Comparison of ENCODE assay signal across 9 cellular contexts in genomic region chr16:11251525-11252481, GRCh38. TPM values are rescaled to one million over a fixed set of nuclear protein-coding genes. Genes with fewer than 3 reads are reported as not detected.
DNase-seq lines count a peak whose midpoint lies in the region; ATAC-seq, FAIRE-seq and TF ChIP-seq lines count a peak whose summit lies in the region.
"Had no signal": no experiment of that assay in that cellular context is flagged by ENCODE, and none has a peak within 500 bp of the region (broad histone marks: within the 10 kb centered on the region; RNA-seq: fewer than 3 reads in every experiment).

No MANE protein-coding gene starts in this region.

- peak overlapping the region; percentile 95 for H3K27ac Mint-ChIP-seq in activated CD4-positive, alpha-beta T cell treated with anti-CD3 and anti-CD28 coated beads for 36 hours

- H3K4me1 Mint-ChIP-seq in activated CD4-positive, alpha-beta T cell treated with anti-CD3 and anti-CD28 coated beads for 36 hours: peaks cover 44% of the 10 kb centered on the region

- H3K4me3 ChIP-seq in choroid plexus epithelial cell (ENCODE audit: low read depth, low read length): no peak overlapping the region
- H3K4me3 ChIP-seq: right lobe of liver had no signal

- no peaks in the 10 kb centered on the region for H3K9me3 Mint-ChIP-seq in activated CD4-positive, alpha-beta T cell treated with anti-CD3 and anti-CD28 coated beads for 36 hours (ENCODE audit: low read depth)

- no peak for TF ChIP-seq CTCF in choroid plexus epithelial cell (conservative IDR thresholded peaks at IDR 0.05; ENCODE audit: low read depth, low read length)

- H3K27me3 Mint-ChIP-seq in activated CD4-positive, alpha-beta T cell treated with anti-CD3 and anti-CD28 coated beads for 36 hours: no peaks in the 10 kb centered on the region

- intact Hi-C loops in activated CD4-positive, alpha-beta T cell treated with anti-CD3 and anti-CD28 coated beads for 36 hours (cut with DNase I, micrococcal nuclease): loop anchor here (1.0 to 2.0 kb wide), 10 partner anchors 19 to 663 kb away; partner anchors contain the start of gene GSPT1 (in 1 of the 2)

- FAIRE-seq in GM12891 (lab: Jason Lieb, UNC): no peak

- CTCF ChIA-PET in activated CD4-positive, alpha-beta T cell treated with anti-CD3 and anti-CD28 coated beads for 36 hours (lab: Charles Lee): interaction anchor here (0.6 to 1.7 kb wide), 10 partner anchors 19 to 613 kb away, joined by 3 to 9 read pairs (median 3); no protein-coding TSS in a partner anchor

- DNase-seq in GM12891 (ENCODE audit: insufficient read length, low spot score) (no peak), choroid plexus epithelial cell (ENCODE audit: low read depth) (peak; percentile 87), NCI-H1092 treated with DMSO at 0.1 percent for 48 hours (lab: John Stamatoyannopoulos, UW) (no peak), NCI-H774 (lab: John Stamatoyannopoulos, UW) (no peak)
- DNase-seq in activated CD4-positive, alpha-beta T cell treated with anti-CD3 and anti-CD28 coated beads for 36 hours: peak; percentile 92
- peak; percentile 78 to 82 for DNase-seq in stimulated activated CD4-positive, alpha-beta T cell treated with anti-CD3 and anti-CD28 coated beads, Interleukin-4, amount 100 ng/mL, for 48 hours (ENCODE audit: low read depth in 2 of 2)

- H3K4me3 Mint-ChIP-seq in activated CD4-positive, alpha-beta T cell treated with anti-CD3 and anti-CD28 coated beads for 36 hours: peak overlapping the region; percentile 87

- peaks cover 61% of the 10 kb centered on the region for H3K36me3 Mint-ChIP-seq in activated CD4-positive, alpha-beta T cell treated with anti-CD3 and anti-CD28 coated beads for 36 hours (ENCODE audit: low read depth)

- peak; percentile 68; the same call in 1 of the 2 replicates for TF ChIP-seq POLR2A in GM12891 (IDR thresholded peaks at IDR 0.05; ENCODE audit: low read depth, low read length)

- peak; percentile 45 for ATAC-seq in activated CD4-positive, alpha-beta T cell treated with anti-CD3 and anti-CD28 coated beads for 36 hours
- no peak for ATAC-seq in HG03139 (IDR thresholded peaks at IDR 0.05; ENCODE audit: unreplicated experiment)
- ATAC-seq in GM19328 (IDR thresholded peaks at IDR 0.05; ENCODE audit: unreplicated experiment): no peak
- ATAC-seq: right lobe of liver had no signal

- POLR2A ChIA-PET in activated CD4-positive, alpha-beta T cell treated with anti-CD3 and anti-CD28 coated beads for 36 hours (lab: Charles Lee): interaction anchor here (0.6 to 2.5 kb wide), 28 partner anchors 12 to 380 kb away, joined by 3 to 50 read pairs (median 4); partner anchors contain the start of gene PRM3

TF ChIP-seq in GM12891, 5 proteins besides CTCF, POLR2A, EP300 and RAD21:
- no peak for TF ChIP-seq SPI1 (IDR thresholded peaks at IDR 0.05; ENCODE audit: low read depth, low read length)
- peak; percentile 74 for TF ChIP-seq POLR2AphosphoS5 (IDR thresholded peaks at IDR 0.05; ENCODE audit: low read depth, low read length)
- TF ChIP-seq POU2F2 (IDR thresholded peaks at IDR 0.05; ENCODE audit: low read depth, low read length): peak; percentile 59; the same call in 1 of the 2 replicates

RNA-seq across cellular contexts. Expression of gene SOCS1, which starts 4.2 kb away (rescaled TPM):
- polyA plus RNA-seq in GM12891 (2012; ENCODE audit: low read depth, missing spikeins): 8.3 TPM
- 100 to 1,000 TPM in 1 of 2 experiments, 10 to 100 TPM in 1; 100.0 to 103 TPM for total RNA-seq in activated CD4-positive, alpha-beta T cell treated with anti-CD3 and anti-CD28 coated beads for 36 hours

RNA-seq across cellular contexts. Expression of gene TNP2, which starts 17.3 kb away (rescaled TPM):
- polyA plus RNA-seq in GM12891 (2012; ENCODE audit: low read depth, missing spikeins): not detected
- not detected for total RNA-seq in activated CD4-positive, alpha-beta T cell treated with anti-CD3 and anti-CD28 coated beads for 36 hours
- total RNA-seq: right lobe of liver had no signal

RNA-seq across cellular contexts. Expression of gene PRM3, which starts 21.6 kb away (rescaled TPM):
- polyA plus RNA-seq in GM12891 (2012; ENCODE audit: low read depth, missing spikeins): not detected
- total RNA-seq in activated CD4-positive, alpha-beta T cell treated with anti-CD3 and anti-CD28 coated beads for 36 hours: not detected
- total RNA-seq: right lobe of liver had no signal

RNA-seq across cellular contexts. Expression of gene PRM2, which starts 24.5 kb away (rescaled TPM):
- not detected for polyA plus RNA-seq in GM12891 (2012; ENCODE audit: low read depth, missing spikeins)
- total RNA-seq in activated CD4-positive, alpha-beta T cell treated with anti-CD3 and anti-CD28 coated beads for 36 hours: not detected
- total RNA-seq: right lobe of liver had no signal

RNA-seq across cellular contexts. Expression of gene PRM1, which starts 29.3 kb away (rescaled TPM):
- polyA plus RNA-seq in GM12891 (2012; ENCODE audit: low read depth, missing spikeins): not detected
- total RNA-seq in activated CD4-positive, alpha-beta T cell treated with anti-CD3 and anti-CD28 coated beads for 36 hours: not detected
- total RNA-seq: right lobe of liver had no signal

Comparison
In these comparisons a context has a peak if more than half of its experiments do, and no peak if none do; other contexts are left out.
1. DNase-seq: peak in activated CD4-positive, alpha-beta T cell treated with anti-CD3 and anti-CD28 coated beads for 36 hours (single experiment), choroid plexus epithelial cell (single experiment) and stimulated activated CD4-positive, alpha-beta T cell treated with anti-CD3 and anti-CD28 coated beads, Interleukin-4, amount 100 ng/mL, for 48 hours (2 of 2); none in GM12891 (single experiment), NCI-H1092 treated with DMSO at 0.1 percent for 48 hours (single experiment) and NCI-H774 (single experiment).